10 cellular contexts compared by ENCODE assay signal in genomic region chr19:6654347-6655310, GRCh38. TPM values are rescaled to one million over a fixed set of nuclear protein-coding genes. Genes with fewer than 3 reads are reported as not detected.
A peak's percentile ranks its signal among the peaks of the same experiment; 100 is the strongest.
DNase-seq lines count a peak whose midpoint lies in the region; ATAC-seq lines count a peak whose summit lies in the region.
"Had no signal": no experiment of that assay in that cellular context is flagged by ENCODE, and none has a peak within 500 bp of the region (broad histone marks: within the 10 kb centered on the region; RNA-seq: fewer than 3 reads in every experiment).

No MANE protein-coding gene starts in this region.

- ATAC-seq in activated naive CD8-positive, alpha-beta T cell treated with anti-CD3 and anti-CD28 coated beads, Interleukin-2, amount 10 ng/mL, durations not matched to agents 7 days and 5 days (ENCODE audit: low read depth): peak; percentile 72
- ATAC-seq in GM18907 (IDR thresholded peaks at IDR 0.05; ENCODE audit: unreplicated experiment): no peak
- no peak for ATAC-seq in HG02571 (IDR thresholded peaks at IDR 0.05; ENCODE audit: unreplicated experiment)
- ATAC-seq: Panc1 had no signal

- peaks cover 8% of the 10 kb centered on the region for H3K36me3 Mint-ChIP-seq in T-helper 2 cell treated with Interferon-gamma antibody and Interleukin-4, amounts not matched to agents 5 μg/mL and 100 μg/mL, for 36 hours (ENCODE audit: low read depth)
- H3K36me3 Mint-ChIP-seq in activated naive CD8-positive, alpha-beta T cell treated with anti-CD3 and anti-CD28 coated beads, Interleukin-2, amount 10 ng/mL, durations not matched to agents 7 days and 5 days: peaks cover 14% of the 10 kb centered on the region

- peak overlapping the region; percentile 94 for H3K27ac Mint-ChIP-seq in T-helper 2 cell treated with Interferon-gamma antibody and Interleukin-4, amounts not matched to agents 5 μg/mL and 100 μg/mL, for 36 hours
- peak overlapping the region; percentile 94 for H3K27ac Mint-ChIP-seq in activated naive CD8-positive, alpha-beta T cell treated with anti-CD3 and anti-CD28 coated beads, Interleukin-2, amount 10 ng/mL, durations not matched to agents 7 days and 5 days
- H3K27ac Mint-ChIP-seq: nephron progenitor cell had no signal

- no peaks in the 10 kb centered on the region for H3K9me3 Mint-ChIP-seq in T-helper 2 cell treated with Interferon-gamma antibody and Interleukin-4, amounts not matched to agents 5 μg/mL and 100 μg/mL, for 36 hours
- H3K9me3 Mint-ChIP-seq in activated naive CD8-positive, alpha-beta T cell treated with anti-CD3 and anti-CD28 coated beads, Interleukin-2, amount 10 ng/mL, durations not matched to agents 7 days and 5 days: peaks cover 2% of the 10 kb centered on the region

- DNase-seq in GM19240 (ENCODE audit: insufficient read length, low spot score) (peak; percentile 23), DMS79 (lab: John Stamatoyannopoulos, UW) (no peak)
- peak; percentile 79 for DNase-seq in T-helper 2 cell treated with Interferon-gamma antibody and Interleukin-4, amounts not matched to agents 5 μg/mL and 100 μg/mL, for 36 hours (ENCODE audit: low spot score)
- peak; percentile 69 for DNase-seq in activated naive CD8-positive, alpha-beta T cell treated with anti-CD3 and anti-CD28 coated beads, Interleukin-2, amount 10 ng/mL, durations not matched to agents 7 days and 5 days
- DNase-seq in stimulated activated CD8-positive, alpha-beta memory T cell treated with anti-CD3 and anti-CD28 coated beads, Interleukin-4, amount 100 ng/mL, for 48 hours: peak; percentile 81
- DNase-seq: NCI-H1092 treated with DMSO at 0.1 percent for 48 hours, nephron progenitor cell had no signal

- POLR2A ChIA-PET in activated naive CD8-positive, alpha-beta T cell treated with anti-CD3 and anti-CD28 coated beads, Interleukin-2, amount 10 ng/mL, durations not matched to agents 7 days and 5 days (lab: Charles Lee): interaction anchor here (0.6 to 3.9 kb wide), 16 partner anchors 9 to 220 kb away, joined by 3 to 46 read pairs (median 4); partner anchors contain the start of genes GPR108, TNFSF14 and VAV1

- H3K4me3 Mint-ChIP-seq in T-helper 2 cell treated with Interferon-gamma antibody and Interleukin-4, amounts not matched to agents 5 μg/mL and 100 μg/mL, for 36 hours: peak overlapping the region; percentile 84
- H3K4me3 Mint-ChIP-seq in activated naive CD8-positive, alpha-beta T cell treated with anti-CD3 and anti-CD28 coated beads, Interleukin-2, amount 10 ng/mL, durations not matched to agents 7 days and 5 days: peak overlapping the region; percentile 88
- H3K4me3 Mint-ChIP-seq: nephron progenitor cell had no signal

- peaks cover 52% of the 10 kb centered on the region for H3K4me1 Mint-ChIP-seq in T-helper 2 cell treated with Interferon-gamma antibody and Interleukin-4, amounts not matched to agents 5 μg/mL and 100 μg/mL, for 36 hours (ENCODE audit: low read depth)
- H3K4me1 Mint-ChIP-seq in activated naive CD8-positive, alpha-beta T cell treated with anti-CD3 and anti-CD28 coated beads, Interleukin-2, amount 10 ng/mL, durations not matched to agents 7 days and 5 days: peaks cover 54% of the 10 kb centered on the region

- no peaks in the 10 kb centered on the region for H3K27me3 Mint-ChIP-seq in T-helper 2 cell treated with Interferon-gamma antibody and Interleukin-4, amounts not matched to agents 5 μg/mL and 100 μg/mL, for 36 hours (ENCODE audit: low read depth)
- H3K27me3 Mint-ChIP-seq in activated naive CD8-positive, alpha-beta T cell treated with anti-CD3 and anti-CD28 coated beads, Interleukin-2, amount 10 ng/mL, durations not matched to agents 7 days and 5 days: no peaks in the 10 kb centered on the region

RNA-seq across cellular contexts. Expression of gene TNFSF14, which starts 15.3 kb away (rescaled TPM):
- 10 to 100 TPM; 30.7 to 33.4 TPM for total RNA-seq in activated naive CD8-positive, alpha-beta T cell treated with anti-CD3 and anti-CD28 coated beads, Interleukin-2, amount 10 ng/mL, durations not matched to agents 7 days and 5 days
